ENCODE assay signal across 1 cellular context in genomic region chr5:58042933-58043606, GRCh38.
TF ChIP-seq lines count a peak whose summit lies in the region.

No MANE protein-coding gene starts in this region.

TF ChIP-seq in K562, 482 proteins besides CTCF, POLR2A, EP300 and RAD21 (continued from another document and continues in another):
- TF ChIP-seq ZBTB2 (IDR thresholded peaks at IDR 0.05) (no peak), MCM5 (IDR thresholded peaks at IDR 0.05; ENCODE audit: low read depth) (no peak), ELF1 (tag; IDR thresholded peaks at IDR 0.05) (no peak), EHMT2 (IDR thresholded peaks at IDR 0.05) (no peak), PRDM10 (IDR thresholded peaks at IDR 0.05; ENCODE audit: partially characterized antibody) (peak; percentile 68), JUNB (CRISPR knock-in tag; conservative IDR thresholded peaks at IDR 0.05) (no peak), ASH1L (IDR thresholded peaks at IDR 0.05; ENCODE audit: borderline replicate concordance, low read depth, partially characterized antibody) (no peak), LEF1 (IDR thresholded peaks at IDR 0.05) (0 out of 2 replicates have a peak, but pooled peaks have one; percentile 29), ZBTB9 (CRISPR knock-in tag; IDR thresholded peaks at IDR 0.05) (no peak), ZNF695 (CRISPR knock-in tag; IDR thresholded peaks at IDR 0.05) (no peak), ERF (CRISPR knock-in tag; IDR thresholded peaks at IDR 0.05) (no peak), SRSF3 (IDR thresholded peaks at IDR 0.05; ENCODE audit: insufficient read depth, low read length) (no peak), PHF21A (IDR thresholded peaks at IDR 0.05; ENCODE audit: borderline replicate concordance, low read depth) (no peak), THRAP3 (IDR thresholded peaks at IDR 0.05; ENCODE audit: borderline replicate concordance) (no peak), SIN3B (IDR thresholded peaks at IDR 0.05; ENCODE audit: low read depth) (no peak), FOSL1 (tag; conservative IDR thresholded peaks at IDR 0.05) (peak; percentile 84), TAL1 (IDR thresholded peaks at IDR 0.05) (peak; percentile 46), PURB (CRISPR knock-in tag; IDR thresholded peaks at IDR 0.05; ENCODE audit: low read depth) (no peak), XRCC3 (IDR thresholded peaks at IDR 0.05) (no peak), PTBP1 (IDR thresholded peaks at IDR 0.05; ENCODE audit: low read depth, low read length) (no peak), NFRKB (IDR thresholded peaks at IDR 0.05; ENCODE audit: low read depth) (no peak), PTRF (tag; IDR thresholded peaks at IDR 0.05) (no peak), ZNF449 (CRISPR knock-in tag; IDR thresholded peaks at IDR 0.05) (no peak), ATF3 (IDR thresholded peaks at IDR 0.05) (peak; percentile 48; the same call in 1 of the 2 replicates), ATF3 (CRISPR knock-in tag; conservative IDR thresholded peaks at IDR 0.05) (no peak), ARID3B (CRISPR knock-in tag; IDR thresholded peaks at IDR 0.05; ENCODE audit: borderline replicate concordance) (no peak), ZNF3 (CRISPR knock-in tag; IDR thresholded peaks at IDR 0.05) (no peak), RFX1 (IDR thresholded peaks at IDR 0.05) (no peak), ETS1 (conservative IDR thresholded peaks at IDR 0.05; ENCODE audit: control insufficient read depth, low read depth, low read length) (no peak), TCF7 (IDR thresholded peaks at IDR 0.05; ENCODE audit: borderline replicate concordance) (no peak), RNF219 (CRISPR knock-in tag; IDR thresholded peaks at IDR 0.05) (no peak), HMGXB4 (CRISPR knock-in tag; IDR thresholded peaks at IDR 0.05) (no peak), ZBED1 (IDR thresholded peaks at IDR 0.05) (no peak), ZNF408 (CRISPR knock-in tag; IDR thresholded peaks at IDR 0.05; ENCODE audit: low read depth) (no peak), ZBTB7A (IDR thresholded peaks at IDR 0.05; ENCODE audit: borderline replicate concordance, control insufficient read depth, low read depth, low read length) (no peak), KAT8 (IDR thresholded peaks at IDR 0.05; ENCODE audit: low read depth) (no peak), CREB3L1 (IDR thresholded peaks at IDR 0.05; ENCODE audit: borderline replicate concordance, low read depth) (no peak), SOX6 (IDR thresholded peaks at IDR 0.05) (peak; percentile 37; the same call in 1 of the 2 replicates), MED1 (CRISPR knock-in tag; IDR thresholded peaks at IDR 0.05; ENCODE audit: borderline replicate concordance) (no peak), CHAMP1 (IDR thresholded peaks at IDR 0.05) (no peak)
